Comparison of ENCODE assay signal across 12 cellular contexts in genomic region chr5:128782446-128782845, GRCh38.
A peak's percentile ranks its signal among the peaks of the same experiment; 100 is the strongest.
DNase-seq lines count a peak whose midpoint lies in the region; ATAC-seq and TF ChIP-seq lines count a peak whose summit lies in the region.
"Had no signal": no experiment of that assay in that cellular context is flagged by ENCODE, and none has a peak within 500 bp of the region (broad histone marks: within the 10 kb centered on the region; RNA-seq: fewer than 3 reads in every experiment).

No MANE protein-coding gene starts in this region.

- no peak overlapping the region for H3K27ac Mint-ChIP-seq in stimulated activated naive B cell treated with anti-CD40 and anti-IgM and Interleukin-4, amounts not matched to agents 10 μg/mL and 1 μg/mL and 100 μg/mL, for 72 hours
- H3K27ac Mint-ChIP-seq: nephron progenitor cell had no signal

- H3K4me3 Mint-ChIP-seq in stimulated activated naive B cell treated with anti-CD40 and anti-IgM and Interleukin-4, amounts not matched to agents 10 μg/mL and 1 μg/mL and 100 μg/mL, for 72 hours: no peak overlapping the region
- H3K4me3 Mint-ChIP-seq: central memory CD8-positive, alpha-beta T cell; nephron progenitor cell had no signal

- no peak for TF ChIP-seq CTCF in RWPE1 (conservative IDR thresholded peaks at IDR 0.05; ENCODE audit: low read depth)

- intact Hi-C loops in posterior cingulate gyrus (cut with DNase I): no loop called here

- H3K36me3 Mint-ChIP-seq in stimulated activated naive B cell treated with anti-CD40 and anti-IgM and Interleukin-4, amounts not matched to agents 10 μg/mL and 1 μg/mL and 100 μg/mL, for 72 hours: no peaks in the 10 kb centered on the region

- H3K27ac ChIP-seq in RWPE1: no peak overlapping the region

- no peaks in the 10 kb centered on the region for H3K27me3 Mint-ChIP-seq in stimulated activated naive B cell treated with anti-CD40 and anti-IgM and Interleukin-4, amounts not matched to agents 10 μg/mL and 1 μg/mL and 100 μg/mL, for 72 hours
- H3K27me3 Mint-ChIP-seq: central memory CD8-positive, alpha-beta T cell had no signal

- peaks cover 0 to 2% of the 10 kb centered on the region in 2 donors for H3K9me3 Mint-ChIP-seq in stimulated activated naive B cell treated with anti-CD40 and anti-IgM and Interleukin-4, amounts not matched to agents 10 μg/mL and 1 μg/mL and 100 μg/mL, for 72 hours

- no peak for ATAC-seq in stimulated activated naive B cell treated with anti-CD40 and anti-IgM and Interleukin-4, amounts not matched to agents 10 μg/mL and 1 μg/mL and 100 μg/mL, for 72 hours (replicated peaks)
- ATAC-seq in GM18517 (IDR thresholded peaks at IDR 0.05; ENCODE audit: unreplicated experiment): no peak

- CTCF ChIA-PET in RWPE1 (lab: Yijun Ruan, JAX): interaction anchor here (0.5 to 0.6 kb wide), 2 partner anchors 108 to 164 kb away, joined by 3 read pairs; no protein-coding TSS in a partner anchor

- POLR2A ChIA-PET in RWPE1 (lab: Yijun Ruan, JAX; ENCODE audit: low non-redundant PET): no interaction called here

- DNase-seq in C1 segment of cervical spinal cord (lab: John Stamatoyannopoulos, UW) (peak in 10 of 14 donors; percentile 5 to 52 (median 32)), RWPE1 (ENCODE audit: low spot score) (peak; percentile 67), fibroblast of peridontal ligament (ENCODE audit: extremely low read depth) (peak; percentile 97), posterior cingulate gyrus (peak in 8 of 10 donors; percentile 15 to 84 (median 47)), SHP77 (lab: John Stamatoyannopoulos, UW) (no peak), islet precursor cell (no peak)
- no peak for DNase-seq in stimulated activated naive B cell treated with anti-CD40 and anti-IgM and Interleukin-4, amounts not matched to agents 10 μg/mL and 1 μg/mL and 100 μg/mL, for 72 hours
- DNase-seq: DMS79, NCI-H1092 treated with DMSO at 0.1 percent for 48 hours, nephron progenitor cell had no signal

- no peaks in the 10 kb centered on the region for H3K4me1 Mint-ChIP-seq in stimulated activated naive B cell treated with anti-CD40 and anti-IgM and Interleukin-4, amounts not matched to agents 10 μg/mL and 1 μg/mL and 100 μg/mL, for 72 hours
- H3K4me1 Mint-ChIP-seq: central memory CD8-positive, alpha-beta T cell had no signal

Comparison
In these comparisons a context has a peak if more than half of its experiments do, and no peak if none do; other contexts are left out.
1. DNase-seq: peak in C1 segment of cervical spinal cord (10 of 14), RWPE1 (single experiment), fibroblast of peridontal ligament (single experiment) and posterior cingulate gyrus (8 of 10); none in stimulated activated naive B cell treated with anti-CD40 and anti-IgM and Interleukin-4, amounts not matched to agents 10 μg/mL and 1 μg/mL and 100 μg/mL, for 72 hours (single experiment), SHP77 (0 of 2) and islet precursor cell (single experiment).